In the genomic region with DNA sequence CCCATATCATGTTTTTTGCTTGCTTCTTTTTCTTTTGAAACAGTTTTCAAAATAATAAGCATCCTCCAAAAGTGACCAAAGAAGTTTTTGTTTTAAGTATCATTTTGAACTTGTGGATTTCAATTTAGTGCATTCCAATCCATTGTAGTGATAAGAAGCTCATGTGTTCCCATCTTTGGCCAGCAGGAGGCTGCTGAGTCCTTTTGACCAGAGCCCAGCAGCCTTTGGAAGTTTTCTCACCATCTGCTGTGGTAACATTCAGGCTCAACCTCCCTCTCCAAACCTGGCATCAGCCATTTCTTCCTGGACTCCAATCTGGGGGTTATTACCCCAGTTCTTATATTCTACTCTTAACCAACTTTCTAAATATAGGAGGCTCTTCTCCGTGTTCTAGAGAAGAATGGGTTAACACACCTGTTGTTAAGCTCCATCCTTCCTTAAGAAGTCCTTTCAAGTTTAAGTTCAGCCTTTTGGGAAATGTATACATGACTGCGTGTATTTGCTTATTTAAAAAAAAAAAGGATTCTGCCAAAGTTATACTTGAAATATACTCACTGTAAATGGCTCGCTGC, we compare ENCODE assay signal across 9 cellular contexts. TPM values are rescaled to one million over a fixed set of nuclear protein-coding genes. Genes with fewer than 3 reads are reported as not detected.
DNase-seq lines count a peak whose midpoint lies in the region; ATAC-seq and TF ChIP-seq lines count a peak whose summit lies in the region.
"Had no signal": no experiment of that assay in that cellular context is flagged by ENCODE, and none has a peak within 500 bp of the region (broad histone marks: within the 10 kb centered on the region; RNA-seq: fewer than 3 reads in every experiment).

No MANE protein-coding gene starts in this region.

- no peaks in the 10 kb centered on the region for H3K9me3 ChIP-seq in CD4-positive, CD25-positive, alpha-beta regulatory T cell (ENCODE audit: control insufficient read depth in 2 of 2, low read length in 2 of 2)
- H3K9me3 ChIP-seq in cardiac muscle cell (ENCODE audit: low read depth), result no peaks in the 10 kb centered on the region

- no peaks in the 10 kb centered on the region for H3K4me1 ChIP-seq in CD4-positive, CD25-positive, alpha-beta regulatory T cell (ENCODE audit: control insufficient read depth, insufficient read depth, low read length, poor library complexity, severe bottlenecking)
- H3K4me1 ChIP-seq in cardiac muscle cell (ENCODE audit: low read depth), result no peaks in the 10 kb centered on the region

- H3K27me3 Mint-ChIP-seq in CD4-positive, CD25-positive, alpha-beta regulatory T cell, result peaks cover 18% of the 10 kb centered on the region
- peaks cover 12% of the 10 kb centered on the region for H3K27me3 Mint-ChIP-seq in activated naive CD4-positive, alpha-beta T cell treated with anti-CD3 and anti-CD28 coated beads for 36 hours (ENCODE audit: low read depth)

- H3K36me3 Mint-ChIP-seq in CD4-positive, CD25-positive, alpha-beta regulatory T cell, result no peaks in the 10 kb centered on the region
- H3K36me3 Mint-ChIP-seq in activated naive CD4-positive, alpha-beta T cell treated with anti-CD3 and anti-CD28 coated beads for 36 hours (ENCODE audit: low read depth), result no peaks in the 10 kb centered on the region

- H3K27ac Mint-ChIP-seq in CD4-positive, CD25-positive, alpha-beta regulatory T cell, result no peak overlapping the region
- H3K27ac Mint-ChIP-seq in activated naive CD4-positive, alpha-beta T cell treated with anti-CD3 and anti-CD28 coated beads for 36 hours, result no peak overlapping the region
- H3K27ac Mint-ChIP-seq: T-helper 1 cell treated with Interleukin-12 subunit alpha and Interleukin-12 subunit beta and Interleukin-4 antibody, amounts not matched to agents 30 μg/mL and 1 μg/mL, for 36 hours had no signal

- no peak overlapping the region for H3K4me3 ChIP-seq in CD4-positive, CD25-positive, alpha-beta regulatory T cell (ENCODE audit: low read depth, low read length)
- H3K4me3 ChIP-seq in cardiac muscle cell, result no peak overlapping the region

- peak; percentile 86 for TF ChIP-seq CTCF in cardiac muscle cell (IDR thresholded peaks at IDR 0.05; ENCODE audit: low read depth, low read length)

- H3K27ac ChIP-seq in CD4-positive, CD25-positive, alpha-beta regulatory T cell (ENCODE audit: insufficient read depth, low read length, poor library complexity, severe bottlenecking), result no peak overlapping the region
- H3K27ac ChIP-seq in cardiac muscle cell, result no peak overlapping the region

- H3K9me3 Mint-ChIP-seq in CD4-positive, CD25-positive, alpha-beta regulatory T cell, result peaks cover 0 to 1% (median 0%) of the 10 kb centered on the region in 7 donors
- no peaks in the 10 kb centered on the region for H3K9me3 Mint-ChIP-seq in activated naive CD4-positive, alpha-beta T cell treated with anti-CD3 and anti-CD28 coated beads for 36 hours
- H3K9me3 Mint-ChIP-seq: T-helper 1 cell treated with Interleukin-12 subunit alpha and Interleukin-12 subunit beta and Interleukin-4 antibody, amounts not matched to agents 30 μg/mL and 1 μg/mL, for 36 hours had no signal

- peak in 2 of 3 donors; percentile 26 to 63 for DNase-seq in CD4-positive, CD25-positive, alpha-beta regulatory T cell
- DNase-seq in NCI-H69 (lab: John Stamatoyannopoulos, UW), result peak; percentile 80
- DNase-seq in activated naive CD4-positive, alpha-beta T cell treated with anti-CD3 and anti-CD28 coated beads for 36 hours, result peak; percentile 64
- peak; percentile 60 to 80 for DNase-seq in cardiac muscle cell (ENCODE audit: low read depth in 1 of 2, low spot score in 1 of 2)
- DNase-seq in retina, result peak; percentile 60
- no peak for DNase-seq in stimulated activated naive CD4-positive, alpha-beta T cell treated with Interleukin-2 at 50 U/mL for 16 hours (lab: John Stamatoyannopoulos, UW)

- H3K27me3 ChIP-seq in CD4-positive, CD25-positive, alpha-beta regulatory T cell (ENCODE audit: control insufficient read depth, insufficient read depth, low read length), result peaks cover 4% of the 10 kb centered on the region
- H3K27me3 ChIP-seq in cardiac muscle cell, result no peaks in the 10 kb centered on the region

- H3K36me3 ChIP-seq in CD4-positive, CD25-positive, alpha-beta regulatory T cell (ENCODE audit: control insufficient read depth, insufficient read depth, low read length), result no peaks in the 10 kb centered on the region
- no peaks in the 10 kb centered on the region for H3K36me3 ChIP-seq in cardiac muscle cell

- ATAC-seq in CD4-positive, CD25-positive, alpha-beta regulatory T cell (ENCODE audit: low read depth in 2 of 2), result no peak
- ATAC-seq in GM18519 (IDR thresholded peaks at IDR 0.05; ENCODE audit: low FRiP score, unreplicated experiment) (peak; percentile 88), HG03175 (IDR thresholded peaks at IDR 0.05; ENCODE audit: unreplicated experiment) (peak; percentile 69)

- no peak overlapping the region for H3K4me3 Mint-ChIP-seq in CD4-positive, CD25-positive, alpha-beta regulatory T cell
- no peak overlapping the region for H3K4me3 Mint-ChIP-seq in activated naive CD4-positive, alpha-beta T cell treated with anti-CD3 and anti-CD28 coated beads for 36 hours
- H3K4me3 Mint-ChIP-seq: T-helper 1 cell treated with Interleukin-12 subunit alpha and Interleukin-12 subunit beta and Interleukin-4 antibody, amounts not matched to agents 30 μg/mL and 1 μg/mL, for 36 hours had no signal

- intact Hi-C loops in activated naive CD4-positive, alpha-beta T cell treated with anti-CD3 and anti-CD28 coated beads for 36 hours (cut with micrococcal nuclease), result loop anchor here (1.0 kb wide), 2 partner anchors 94 to 129 kb away; no protein-coding TSS in a partner anchor

- no peaks in the 10 kb centered on the region for H3K4me1 Mint-ChIP-seq in CD4-positive, CD25-positive, alpha-beta regulatory T cell
- no peaks in the 10 kb centered on the region for H3K4me1 Mint-ChIP-seq in activated naive CD4-positive, alpha-beta T cell treated with anti-CD3 and anti-CD28 coated beads for 36 hours (ENCODE audit: low read depth)

- CTCF ChIA-PET in activated naive CD4-positive, alpha-beta T cell treated with anti-CD3 and anti-CD28 coated beads for 36 hours (lab: Charles Lee), result interaction anchor here (0.9 to 2.5 kb wide), 12 partner anchors 8 to 148 kb away, joined by 3 to 14 read pairs (median 5); no protein-coding TSS in a partner anchor

RNA-seq across cellular contexts. Expression of a gene that starts 39.0 kb away (rescaled TPM):
- total RNA-seq in CD4-positive, CD25-positive, alpha-beta regulatory T cell, result 130 TPM
- 100 to 1,000 TPM; 173 to 263 (median 213) TPM for polyA plus RNA-seq in CD4-positive, CD25-positive, alpha-beta regulatory T cell
- total RNA-seq in activated naive CD4-positive, alpha-beta T cell treated with anti-CD3 and anti-CD28 coated beads for 36 hours, result 10 to 100 TPM; 22.3 to 23.5 TPM
- 0.49 TPM in 1 of 2 replicates, not detected in the other for total RNA-seq in cardiac muscle cell
- polyA plus RNA-seq in cardiac muscle cell, result not detected in 2 replicates

Comparison
In these comparisons a context has a peak if more than half of its experiments do, and no peak if none do; other contexts are left out.
1. ATAC-seq: peak in GM18519 (single experiment) and HG03175 (single experiment); none in CD4-positive, CD25-positive, alpha-beta regulatory T cell (0 of 2).
2. RNA of a gene that starts 39.0 kb away (total RNA-seq): 130 TPM in CD4-positive, CD25-positive, alpha-beta regulatory T cell (single experiment) and 22.3 to 23.5 TPM in activated naive CD4-positive, alpha-beta T cell treated with anti-CD3 and anti-CD28 coated beads for 36 hours; 0.49 TPM in cardiac muscle cell; every median in the first group is over 10 times any median in the second.